Comparison of ENCODE assay signal across 8 cellular contexts in the genomic region with DNA sequence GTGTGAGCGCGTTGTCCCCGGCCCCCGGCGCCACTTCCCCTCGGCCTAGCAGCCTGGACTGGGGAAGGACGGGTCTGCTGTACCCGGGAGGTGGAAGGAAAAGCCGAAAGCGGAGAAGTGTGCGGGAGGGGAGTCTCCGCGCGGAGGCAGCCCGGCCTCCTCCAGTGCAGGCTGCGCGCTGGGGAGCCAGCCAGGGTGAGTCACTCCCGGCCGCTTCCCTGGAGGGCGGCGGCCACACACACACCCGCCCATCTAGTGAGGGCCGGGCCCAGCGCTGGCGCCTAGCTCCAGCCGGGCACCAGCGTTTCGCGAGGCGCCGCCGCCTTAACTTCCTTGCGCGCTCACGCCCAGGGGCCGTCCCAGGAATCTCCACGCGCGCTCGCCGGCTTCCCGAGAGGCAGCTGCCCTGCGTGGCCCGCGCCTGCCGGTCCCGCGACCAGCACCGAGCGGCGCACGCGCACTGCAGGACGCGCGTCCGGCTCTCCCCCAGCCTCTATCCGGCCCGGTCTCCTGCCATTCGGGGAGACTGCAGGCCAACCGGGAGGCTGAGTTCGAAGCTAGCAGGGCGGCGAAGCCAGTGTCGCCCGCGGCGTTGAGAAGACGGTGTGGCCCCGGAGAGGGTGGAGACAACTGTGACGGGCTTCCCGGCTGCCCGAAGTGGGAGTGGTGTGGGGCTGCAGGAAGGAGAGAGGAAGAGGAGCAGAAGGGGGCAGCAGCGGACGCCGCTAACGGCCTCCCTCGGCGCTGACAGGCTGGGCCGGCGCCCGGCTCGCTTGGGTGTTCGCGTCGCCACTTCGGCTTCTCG. TPM values are rescaled to one million over a fixed set of nuclear protein-coding genes. Genes with fewer than 3 reads are reported as not detected.
DNase-seq lines count a peak whose midpoint lies in the region; ATAC-seq, FAIRE-seq and TF ChIP-seq lines count a peak whose summit lies in the region.

TSS of gene JAK2 (plus strand) at position 702 of the 805 bp plus-strand sequence. CDS start 36,716 bp downstream, outside the sequence.

- ATAC-seq in GM19023 (IDR thresholded peaks at IDR 0.05; ENCODE audit: unreplicated experiment) = peak; percentile 69
- ATAC-seq in HG03342 (IDR thresholded peaks at IDR 0.05; ENCODE audit: unreplicated experiment) = peak; percentile 63
- peak; percentile 94 for ATAC-seq in HepG2

- H3K79me2 ChIP-seq in HepG2 (ENCODE audit: insufficient read depth, low read length) = no peaks in the 10 kb centered on the region

- peak; percentile 92 for DNase-seq in Ammon's horn (ENCODE audit: low spot score)
- DNase-seq in NCI-H510A (lab: John Stamatoyannopoulos, UW) = peak; percentile 73
- peak; percentile 88 for DNase-seq in activated CD4-positive, alpha-beta T cell treated with anti-CD3 and anti-CD28 coated beads for 48 hours
- peak; percentile 96 for DNase-seq in coronary artery (ENCODE audit: low spot score)
- peak; percentile 88 for DNase-seq in HepG2 (ENCODE audit: low spot score)
- DNase-seq in stimulated activated CD4-positive, alpha-beta T cell treated with anti-CD3 and anti-CD28 coated beads, Interleukin-4, amount 100 ng/mL, for 1 hour = peak; percentile 82

- no peaks in the 10 kb centered on the region for H4K20me1 ChIP-seq in HepG2 (ENCODE audit: insufficient read depth, low read length)

- CTCF ChIA-PET in HepG2 (lab: Yijun Ruan, JAX; ENCODE audit: low intra/inter-chr PET ratio, low total read pairs) = interaction anchor here (1.0 kb wide), 1 partner anchor 226 kb away, joined by 3 read pairs; no protein-coding TSS in a partner anchor

- no peaks in the 10 kb centered on the region for H3K9me3 ChIP-seq in HepG2 (ENCODE audit: low read length)

- H3K4me2 ChIP-seq in HepG2 (ENCODE audit: low read depth, low read length) = peak within 1 kb of the TSS; percentile 88

- peak within 1 kb of the TSS; percentile 83 for H3K9ac ChIP-seq in HepG2 (ENCODE audit: insufficient read depth, low read depth, low read length)

- H3K4me3 ChIP-seq in coronary artery = peak within 1 kb of the TSS; percentile 88
- peak within 1 kb of the TSS; percentile 67 to 85 (median 81) for H3K4me3 ChIP-seq in HepG2 (replicated peaks in 1 of 3; ENCODE audit: insufficient read depth in 1 of 3, low read depth in 2 of 3, low read length in 3 of 3)

- H3K4me1 ChIP-seq in HepG2 (ENCODE audit: insufficient read depth, low read length) = peaks cover 41% of the 10 kb centered on the region

- TSS peak; percentile 80 for BruUV-seq in HepG2 (replicated peaks; lab: Mats Ljungman, UMichigan)

- TF ChIP-seq CTCF in coronary artery (IDR thresholded peaks at IDR 0.05) (no peak), HepG2 (CRISPR knock-in tag; IDR thresholded peaks at IDR 0.05) (peak; percentile 82)

- TF ChIP-seq EP300 in HepG2 (IDR thresholded peaks at IDR 0.05; ENCODE audit: low read depth in 2 of 2, low read length in 2 of 2) (no peak), HepG2 (CRISPR knock-in tag; IDR thresholded peaks at IDR 0.05; ENCODE audit: borderline replicate concordance) (no peak)

- peak; percentile 69 to 70 for TF ChIP-seq POLR2A in HepG2 (IDR thresholded peaks at IDR 0.05; ENCODE audit: insufficient read depth in 1 of 2, low read depth in 2 of 2, low read length in 2 of 2)

- H3K36me3 ChIP-seq in HepG2 (replicated peaks in 1 of 2; ENCODE audit: control insufficient read depth in 1 of 2, insufficient read depth in 2 of 2, low read length in 2 of 2) = no peaks in the 10 kb centered on the region

- in situ Hi-C loops in HepG2 (cut with HindIII; ENCODE audit: extremely low pct_ligation_motif_present, low pct_unique_long_range_greater_than_20kb) = loop anchor here (5.0 to 25.0 kb wide), 3 partner anchors 227 to 453 kb away; partner anchors contain the start of gene PLGRKT

- peak within 1 kb of the TSS; percentile 28 for H2AFZ ChIP-seq in HepG2 (ENCODE audit: low read length)

- peak; percentile 42 for FAIRE-seq in HepG2 (lab: Jason Lieb, UNC)

- intact Hi-C loops in HepG2 (cut with micrococcal nuclease; ENCODE audit: unreplicated experiment) = loop anchor here (2.0 to 10.0 kb wide), 4 partner anchors 122 to 620 kb away; partner anchors contain the start of gene PLGRKT

- H3K27ac ChIP-seq in coronary artery (peak within 1 kb of the TSS; percentile 96 to 97), HepG2 (ENCODE audit: extremely low read length, insufficient read depth, low read length) (peak within 1 kb of the TSS; percentile 91)

- POLR2A ChIA-PET in HepG2 (lab: Yijun Ruan, JAX) = interaction anchor here (0.9 to 2.3 kb wide), 9 partner anchors 10 to 1024 kb away, joined by 3 to 17 read pairs (median 6); partner anchors contain the start of genes AK3 and RCL1

- no peaks in the 10 kb centered on the region for H3K27me3 ChIP-seq in HepG2 (ENCODE audit: control insufficient read depth in 1 of 2, insufficient read depth in 2 of 2, low read length in 2 of 2)

- no peak; the same call in none of the 2 replicates for TF ChIP-seq RAD21 in HepG2 (CRISPR knock-in tag; IDR thresholded peaks at IDR 0.05)

- WGBS in HepG2 (ENCODE audit: low lambda C conversion rate) = under 1% methylated on average over 17 of the region's 88 CpGs

TF ChIP-seq in HepG2, 621 proteins besides CTCF, POLR2A, EP300 and RAD21 (continues in another document):
- TF ChIP-seq CENPT (CRISPR knock-in tag; IDR thresholded peaks at IDR 0.05; ENCODE audit: low read depth) (no peak), DMAP1 (CRISPR knock-in tag; IDR thresholded peaks at IDR 0.05) (no peak; the same call in none of the 2 replicates), ZMYM3 (CRISPR knock-in tag; IDR thresholded peaks at IDR 0.05) (no peak; the same call in 1 of the 2 replicates), ZNF776 (CRISPR knock-in tag; IDR thresholded peaks at IDR 0.05) (peak; percentile 72; the same call in 1 of the 2 replicates), HDAC2 (CRISPR knock-in tag; IDR thresholded peaks at IDR 0.05) (peak; percentile 18), ZNF775 (CRISPR knock-in tag; IDR thresholded peaks at IDR 0.05; ENCODE audit: borderline replicate concordance) (no peak), ARID3A (IDR thresholded peaks at IDR 0.05; ENCODE audit: low read depth, low read length) (no peak), ZNF580 (CRISPR knock-in tag; IDR thresholded peaks at IDR 0.05; ENCODE audit: borderline replicate concordance, low read depth) (peak; percentile 80; the same call in 1 of the 2 replicates), ZNF670 (CRISPR knock-in tag; IDR thresholded peaks at IDR 0.05; ENCODE audit: borderline replicate concordance) (0 out of 2 replicates have a peak, but pooled peaks have one; percentile 23)
- TF ChIP-seq, protein P1, sequence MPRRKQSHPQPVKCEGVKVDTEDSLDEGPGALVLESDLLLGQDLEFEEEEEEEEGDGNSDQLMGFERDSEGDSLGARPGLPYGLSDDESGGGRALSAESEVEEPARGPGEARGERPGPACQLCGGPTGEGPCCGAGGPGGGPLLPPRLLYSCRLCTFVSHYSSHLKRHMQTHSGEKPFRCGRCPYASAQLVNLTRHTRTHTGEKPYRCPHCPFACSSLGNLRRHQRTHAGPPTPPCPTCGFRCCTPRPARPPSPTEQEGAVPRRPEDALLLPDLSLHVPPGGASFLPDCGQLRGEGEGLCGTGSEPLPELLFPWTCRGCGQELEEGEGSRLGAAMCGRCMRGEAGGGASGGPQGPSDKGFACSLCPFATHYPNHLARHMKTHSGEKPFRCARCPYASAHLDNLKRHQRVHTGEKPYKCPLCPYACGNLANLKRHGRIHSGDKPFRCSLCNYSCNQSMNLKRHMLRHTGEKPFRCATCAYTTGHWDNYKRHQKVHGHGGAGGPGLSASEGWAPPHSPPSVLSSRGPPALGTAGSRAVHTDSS (CRISPR knock-in tag; conservative IDR thresholded peaks at IDR 0.05) = 0 out of 2 replicates have a peak, but pooled peaks have one; percentile 80

RNA-seq across cellular contexts. Expression of gene JAK2, which starts in this region (rescaled TPM):
- 4.1 and 5.8 TPM in 2 replicates for total RNA-seq in HepG2 (2016; rRNA removed; fragmentation: Illumina TruSeq; extraction: Trizol)
- 1.9 TPM in 2 replicates for total RNA-seq in HepG2 (2016; cell fraction: cytosol; rRNA removed; fragmentation: Illumina TruSeq; extraction: Trizol; ENCODE audit: low read depth)
- 3.9 and 5.2 TPM in 2 replicates for total RNA-seq in HepG2 (2016; cell fraction: insoluble cytoplasmic fraction; rRNA removed; fragmentation: Illumina TruSeq; extraction: Trizol)
- total RNA-seq in HepG2 (2016; cell fraction: membrane; rRNA removed; fragmentation: Illumina TruSeq; extraction: Trizol) = 2.7 and 3.3 TPM in 2 replicates
- total RNA-seq in HepG2 (2016; cell fraction: nucleus; rRNA removed; fragmentation: Illumina TruSeq; extraction: Trizol) = 8.9 and 9.8 TPM in 2 replicates
- 0.97 and 1.1 TPM in 2 replicates for polyA plus RNA-seq in HepG2 (2011; rRNA removed)
- polyA plus RNA-seq in HepG2 (2011; cell fraction: cytosol; rRNA removed) = 0.36 and 0.69 TPM in 2 replicates
- 1.8 and 1.9 TPM in 2 replicates for polyA plus RNA-seq in HepG2 (2011; cell fraction: nucleus; rRNA removed)
- 1.6 and 1.8 TPM in 2 replicates for polyA plus RNA-seq in HepG2 (2012)
- 0.11 and 0.22 TPM in 2 replicates for polyA plus RNA-seq in HepG2 (2016; cell fraction: cytosol; fragmentation: Illumina TruSeq; extraction: Trizol; ENCODE audit: low read depth)
- polyA plus RNA-seq in HepG2 (2016; cell fraction: insoluble cytoplasmic fraction; fragmentation: Illumina TruSeq; extraction: Trizol; ENCODE audit: low read depth) = 3.6 and 3.7 TPM in 2 replicates
- 0.78 and 0.98 TPM in 2 replicates for polyA plus RNA-seq in HepG2 (2016; cell fraction: membrane; fragmentation: Illumina TruSeq; extraction: Trizol; ENCODE audit: low read depth)
- polyA plus RNA-seq in HepG2 (2016; cell fraction: nucleus; fragmentation: Illumina TruSeq; extraction: Trizol; ENCODE audit: insufficient read depth, low read depth) = 4.4 and 5.6 TPM in 2 replicates
- 1.4 and 3.3 TPM in 2 replicates for polyA minus RNA-seq in HepG2 (2011; rRNA and poly(A)+ RNA removed; ENCODE audit: low replicate concordance)
- 2.1 and 2.3 TPM in 2 replicates for polyA minus RNA-seq in HepG2 (2011; cell fraction: cytosol; rRNA and poly(A)+ RNA removed)
- polyA minus RNA-seq in HepG2 (2011; cell fraction: nucleus; rRNA and poly(A)+ RNA removed) = 15.7 and 20.3 TPM in 2 replicates

Comparison
In these comparisons a context has a peak if more than half of its experiments do, and no peak if none do; other contexts are left out.
1. Peak in every context shown above with its lines: DNase-seq, ATAC-seq, H3K4me3 ChIP-seq and H3K27ac ChIP-seq.